Comparison of ENCODE assay signal across 23 cellular contexts in the genomic region with DNA sequence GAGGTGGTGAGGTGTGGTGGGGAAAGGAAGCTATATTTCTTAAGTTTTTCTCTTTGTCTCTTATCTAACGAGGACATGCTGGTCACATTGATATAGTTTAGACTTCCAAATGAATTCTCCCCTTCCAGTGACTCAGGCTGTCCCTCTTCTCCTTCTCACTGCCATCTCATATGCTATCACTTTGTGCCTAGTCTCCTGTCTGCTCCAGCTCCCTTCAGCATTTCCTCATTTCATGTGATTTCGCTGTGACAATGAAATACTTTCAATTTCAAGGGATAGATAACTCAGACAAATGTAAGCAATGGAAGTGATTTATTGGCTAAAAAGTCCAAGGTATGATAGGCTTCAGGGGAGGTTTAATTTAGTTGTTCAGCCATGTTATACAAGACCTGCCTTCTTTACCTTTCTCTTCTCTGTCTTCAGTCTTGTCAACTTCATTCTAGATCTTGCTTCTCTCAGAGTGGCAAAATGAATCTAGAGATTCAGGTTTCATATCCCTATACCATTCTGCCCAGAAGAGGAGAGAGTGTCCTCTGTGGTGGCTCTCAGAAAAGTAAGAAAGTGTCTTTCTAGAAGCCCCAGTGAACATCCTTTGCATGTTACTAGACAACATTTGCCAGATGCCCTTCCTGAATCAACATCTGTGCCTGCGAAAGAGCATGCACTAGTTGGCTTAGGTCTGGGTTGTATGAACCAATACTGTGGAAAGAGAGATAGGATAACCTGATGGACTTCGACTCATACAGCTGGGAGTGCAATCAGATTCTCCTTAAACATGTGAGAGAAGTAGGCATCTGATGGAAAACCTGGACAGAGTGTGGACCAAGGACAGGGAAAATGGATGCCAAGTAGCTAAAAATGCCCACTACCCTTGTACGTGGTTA. TPM values are rescaled to one million over a fixed set of nuclear protein-coding genes. Genes with fewer than 3 reads are reported as not detected.
A peak's percentile ranks its signal among the peaks of the same experiment; 100 is the strongest.
DNase-seq lines count a peak whose midpoint lies in the region; ATAC-seq, FAIRE-seq and TF ChIP-seq lines count a peak whose summit lies in the region.
"Had no signal": no experiment of that assay in that cellular context is flagged by ENCODE, and none has a peak within 500 bp of the region (broad histone marks: within the 10 kb centered on the region; RNA-seq: fewer than 3 reads in every experiment).

No MANE protein-coding gene starts in this region.

- no peak overlapping the region for H3K9ac ChIP-seq in HepG2 (ENCODE audit: insufficient read depth, low read depth, low read length)

- CTCF ChIA-PET in HepG2 (lab: Yijun Ruan, JAX; ENCODE audit: low intra/inter-chr PET ratio, low total read pairs) = no interaction called here

- TF ChIP-seq CTCF in HepG2 (CRISPR knock-in tag; IDR thresholded peaks at IDR 0.05) (no peak), omental fat pad (IDR thresholded peaks at IDR 0.05) (no peak)

- H3K9me3 ChIP-seq in HepG2 (ENCODE audit: low read length) = peaks cover 8% of the 10 kb centered on the region

- no peak overlapping the region for H2AFZ ChIP-seq in HepG2 (ENCODE audit: low read length)

- peak; percentile 15 for FAIRE-seq in HepG2 (lab: Jason Lieb, UNC)
- FAIRE-seq: D721Med had no signal

- whole genome bisulfite sequencing in HepG2 (ENCODE audit: low lambda C conversion rate) = 5% methylated on average over 5 of the region's 5 CpGs

- BruUV-seq in HepG2 (replicated peaks; lab: Mats Ljungman, UMichigan) = no TSS peak

- H3K27ac ChIP-seq in HepG2 (ENCODE audit: extremely low read length, insufficient read depth, low read length) = no peak overlapping the region
- H3K27ac ChIP-seq: left lung, WERI-Rb-1 had no signal

- in situ Hi-C loops in HepG2 (cut with HindIII; ENCODE audit: extremely low pct_ligation_motif_present, low pct_unique_long_range_greater_than_20kb) = no loop called here

- TF ChIP-seq EP300 in HepG2 (IDR thresholded peaks at IDR 0.05; ENCODE audit: low read depth in 2 of 2, low read length in 2 of 2) = no peak
- TF ChIP-seq EP300 in HepG2 (CRISPR knock-in tag; IDR thresholded peaks at IDR 0.05; ENCODE audit: borderline replicate concordance) = no peak

- DNase-seq in Ammon's horn (ENCODE audit: low spot score) (peak; percentile 9), MV-4-11 (lab: John Stamatoyannopoulos, UW) (peak; percentile 37), HepG2 (ENCODE audit: low spot score) (no peak), SW480 (ENCODE audit: low spot score) (no peak), omental fat pad (ENCODE audit: low spot score) (no peak), LoVo (ENCODE audit: low spot score) (no peak), amniotic stem cell (lab: John Stamatoyannopoulos, UW) (no peak)
- DNase-seq: C1 segment of cervical spinal cord; HFFc6; left lung; NCI-H1694; NCI-H748 treated with DMSO at 0.1 percent for 48 hours; nephron progenitor cell; PC-3; posterior cingulate gyrus; SHP77 treated with DMSO at 0.1 percent for 48 hours; stimulated activated CD4-positive, alpha-beta T cell treated with anti-CD3 and anti-CD28 coated beads, Interleukin-15, amount 100 ng/mL, for 24 hours; stimulated activated CD8-positive, alpha-beta memory T cell treated with anti-CD3 and anti-CD28 coated beads, Interleukin-4, amount 100 ng/mL, for 48 hours; WERI-Rb-1 had no signal

- intact Hi-C loops in HepG2 (cut with micrococcal nuclease; ENCODE audit: unreplicated experiment) = no loop called here

- POLR2A ChIA-PET in HepG2 (lab: Yijun Ruan, JAX) = no interaction called here

- no peaks in the 10 kb centered on the region for H3K79me2 ChIP-seq in HepG2 (ENCODE audit: insufficient read depth, low read length)

- H3K4me2 ChIP-seq in HepG2 (ENCODE audit: low read depth, low read length) = no peak overlapping the region

- ATAC-seq in GM18867 (IDR thresholded peaks at IDR 0.05; ENCODE audit: unreplicated experiment) (peak; percentile 63), HepG2 (no peak), omental fat pad (ENCODE audit: low FRiP score) (no peak)
- ATAC-seq: left lung, PC-3, sciatic nerve had no signal

- H3K4me3 ChIP-seq in HepG2 (replicated peaks in 1 of 3; ENCODE audit: insufficient read depth in 1 of 3, low read depth in 2 of 3, low read length in 3 of 3) = no peak overlapping the region
- H3K4me3 ChIP-seq: left lung had no signal

- no peaks in the 10 kb centered on the region for H4K20me1 ChIP-seq in HepG2 (ENCODE audit: insufficient read depth, low read length)

- no peaks in the 10 kb centered on the region for H3K4me1 ChIP-seq in HepG2 (ENCODE audit: insufficient read depth, low read length)
- H3K4me1 ChIP-seq: left lung had no signal

- H3K27me3 ChIP-seq in HepG2 (ENCODE audit: control insufficient read depth in 1 of 2, insufficient read depth in 2 of 2, low read length in 2 of 2) = peaks cover 0 to 25% of the 10 kb centered on the region in 2 experiments; a peak in 2 of 5 replicates
- H3K27me3 ChIP-seq: left lung had no signal

- H3K36me3 ChIP-seq in HepG2 (replicated peaks in 1 of 2; ENCODE audit: control insufficient read depth in 1 of 2, insufficient read depth in 2 of 2, low read length in 2 of 2) = no peaks in the 10 kb centered on the region
- H3K36me3 ChIP-seq: left lung, WERI-Rb-1 had no signal

- TF ChIP-seq RAD21 in HepG2 (CRISPR knock-in tag; IDR thresholded peaks at IDR 0.05) = no peak

- no peak for TF ChIP-seq POLR2A in HepG2 (IDR thresholded peaks at IDR 0.05; ENCODE audit: insufficient read depth in 1 of 2, low read depth in 2 of 2, low read length in 2 of 2)

TF ChIP-seq in HepG2, 621 proteins besides CTCF, POLR2A, EP300 and RAD21:
- no peak for TF ChIP-seq NFKB2 (CRISPR knock-in tag; IDR thresholded peaks at IDR 0.05; ENCODE audit: borderline replicate concordance)
- no peak for TF ChIP-seq CBFB (CRISPR knock-in tag; IDR thresholded peaks at IDR 0.05)
- no peak for TF ChIP-seq KDM4B (CRISPR knock-in tag; IDR thresholded peaks at IDR 0.05)
- no peak for TF ChIP-seq HNF4A (CRISPR knock-in tag; IDR thresholded peaks at IDR 0.05)

RNA-seq across cellular contexts. Expression of a gene that starts 29.9 kb away (rescaled TPM):
- total RNA-seq in HepG2 (2016; rRNA removed; fragmentation: Illumina TruSeq; extraction: Trizol) (0.04 and 0.15 TPM in 2 replicates), omental fat pad (1 to 10 TPM; 3.6 to 8.0 (median 6.2) TPM)
- total RNA-seq in HepG2 (2016; cell fraction: cytosol; rRNA removed; fragmentation: Illumina TruSeq; extraction: Trizol; ENCODE audit: low read depth) = 0.26 TPM in 1 of 2 replicates, not detected in the other
- 0.03 and 0.15 TPM in 2 replicates for total RNA-seq in HepG2 (2016; cell fraction: insoluble cytoplasmic fraction; rRNA removed; fragmentation: Illumina TruSeq; extraction: Trizol)
- total RNA-seq in HepG2 (2016; cell fraction: membrane; rRNA removed; fragmentation: Illumina TruSeq; extraction: Trizol) = 0.07 and 0.09 TPM in 2 replicates
- 0.16 and 0.31 TPM in 2 replicates for total RNA-seq in HepG2 (2016; cell fraction: nucleus; rRNA removed; fragmentation: Illumina TruSeq; extraction: Trizol)
- 0.39 and 0.49 TPM in 2 replicates for polyA plus RNA-seq in HepG2 (2011; rRNA removed)
- 0.13 and 0.23 TPM in 2 replicates for polyA plus RNA-seq in HepG2 (2011; cell fraction: cytosol; rRNA removed)
- 0.19 and 0.24 TPM in 2 replicates for polyA plus RNA-seq in HepG2 (2011; cell fraction: nucleus; rRNA removed)
- 0.44 and 0.63 TPM in 2 replicates for polyA plus RNA-seq in HepG2 (2012)
- polyA plus RNA-seq in HepG2 (2016; cell fraction: cytosol; fragmentation: Illumina TruSeq; extraction: Trizol; ENCODE audit: low read depth) = 0.19 TPM in 1 of 2 replicates, not detected in the other
- polyA plus RNA-seq in HepG2 (2016; cell fraction: insoluble cytoplasmic fraction; fragmentation: Illumina TruSeq; extraction: Trizol; ENCODE audit: low read depth) = 0.09 TPM in 1 of 2 replicates, not detected in the other
- 0.05 TPM in 1 of 2 replicates, not detected in the other for polyA plus RNA-seq in HepG2 (2016; cell fraction: membrane; fragmentation: Illumina TruSeq; extraction: Trizol; ENCODE audit: low read depth)
- 0.15 and 1.1 TPM in 2 replicates for polyA plus RNA-seq in HepG2 (2016; cell fraction: nucleus; fragmentation: Illumina TruSeq; extraction: Trizol; ENCODE audit: insufficient read depth, low read depth)
- polyA minus RNA-seq in HepG2 (2011; rRNA and poly(A)+ RNA removed; ENCODE audit: low replicate concordance) = 0.22 and 3.5 TPM in 2 replicates
- 0.09 and 0.40 TPM in 2 replicates for polyA minus RNA-seq in HepG2 (2011; cell fraction: cytosol; rRNA and poly(A)+ RNA removed)
- polyA minus RNA-seq in HepG2 (2011; cell fraction: nucleus; rRNA and poly(A)+ RNA removed) = 0.52 and 0.75 TPM in 2 replicates
- total RNA-seq: A673 had no signal

Comparison
In these comparisons a context has a peak if more than half of its experiments do, and no peak if none do; other contexts are left out.
1. DNase-seq: peak in Ammon's horn (single experiment) and MV-4-11 (single experiment); none in HepG2 (single experiment), SW480 (single experiment), omental fat pad (single experiment), LoVo (single experiment) and amniotic stem cell (single experiment).